Comparison of ENCODE assay signal across 21 cellular contexts in the genomic region with DNA sequence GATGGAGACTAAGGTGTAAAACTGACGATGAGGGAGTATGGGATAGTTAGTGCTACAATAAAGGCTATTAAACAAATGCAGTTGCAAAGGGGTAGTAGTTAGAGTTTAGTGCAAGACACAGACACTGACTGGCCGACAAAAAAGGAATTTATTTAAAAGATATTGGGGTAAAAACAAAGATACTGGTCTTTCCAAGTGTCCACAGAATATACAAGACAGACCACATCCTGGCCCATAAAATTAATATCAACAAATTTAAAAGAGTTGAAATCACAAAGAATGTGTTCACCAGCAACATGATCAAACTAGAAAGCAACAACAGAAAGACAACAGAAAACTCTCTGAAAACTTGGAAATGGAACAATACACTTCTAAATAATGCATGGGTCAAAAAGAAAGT. TPM values are rescaled to one million over a fixed set of nuclear protein-coding genes. Genes with fewer than 3 reads are reported as not detected.
DNase-seq lines count a peak whose midpoint lies in the region; ATAC-seq, FAIRE-seq and TF ChIP-seq lines count a peak whose summit lies in the region.
"Had no signal": no experiment of that assay in that cellular context is flagged by ENCODE, and none has a peak within 500 bp of the region (broad histone marks: within the 10 kb centered on the region; RNA-seq: fewer than 3 reads in every experiment).

No MANE protein-coding gene starts in this region.

- no peak for ATAC-seq in HG02973 (IDR thresholded peaks at IDR 0.05; ENCODE audit: unreplicated experiment)
- ATAC-seq in GM19455 (IDR thresholded peaks at IDR 0.05; ENCODE audit: unreplicated experiment) = no peak

- H3K4me3 ChIP-seq in astrocyte (ENCODE audit: insufficient read depth, low read depth, low read length) = no peak overlapping the region
- H3K4me3 ChIP-seq in hepatocyte = no peak overlapping the region
- no peak overlapping the region for H3K4me3 ChIP-seq in smooth muscle cell
- H3K4me3 ChIP-seq: coronary artery, left ventricle myocardium inferior, Peyer's patch, prostate gland, thyroid gland had no signal

- H3K27me3 ChIP-seq in astrocyte (ENCODE audit: insufficient read depth, low read length) (no peaks in the 10 kb centered on the region), hepatocyte (no peaks in the 10 kb centered on the region), smooth muscle cell (ENCODE audit: low read depth) (no peaks in the 10 kb centered on the region)
- H3K27me3 ChIP-seq: Peyer's patch, thyroid gland had no signal

- H3K4me1 ChIP-seq in astrocyte (ENCODE audit: insufficient read depth, low read length) = peaks cover 13% of the 10 kb centered on the region
- H3K4me1 ChIP-seq in hepatocyte (ENCODE audit: insufficient read depth) = peaks cover 6% of the 10 kb centered on the region
- H3K4me1 ChIP-seq in smooth muscle cell (ENCODE audit: low read depth) = peaks cover 11% of the 10 kb centered on the region
- H3K4me1 ChIP-seq: prostate gland had no signal

- H3K79me2 ChIP-seq in astrocyte (ENCODE audit: insufficient read depth, low read length) (peaks cover 3% of the 10 kb centered on the region), hepatocyte (peaks cover 3% of the 10 kb centered on the region), smooth muscle cell (ENCODE audit: low read depth) (no peaks in the 10 kb centered on the region)

- H3K36me3 ChIP-seq in astrocyte (ENCODE audit: insufficient read depth, low read length) (peaks cover 2% of the 10 kb centered on the region), hepatocyte (replicated peaks; ENCODE audit: insufficient read depth, low read depth) (no peaks in the 10 kb centered on the region), smooth muscle cell (ENCODE audit: low read depth) (no peaks in the 10 kb centered on the region)
- H3K36me3 ChIP-seq: left ventricle myocardium inferior, Peyer's patch, prostate gland, thyroid gland had no signal

- 78% methylated on average over 2 of the region's 2 CpGs for WGBS in hepatocyte (ENCODE audit: low lambda C conversion rate, missing lambda C conversion rate)
- WGBS in smooth muscle cell (ENCODE audit: low lambda C conversion rate) = 62% methylated on average over 2 of the region's 2 CpGs

- H4K20me1 ChIP-seq in astrocyte (ENCODE audit: insufficient read depth, low read length) (no peaks in the 10 kb centered on the region), hepatocyte (ENCODE audit: insufficient read depth, poor library complexity, severe bottlenecking) (no peaks in the 10 kb centered on the region), smooth muscle cell (ENCODE audit: low read depth) (peaks cover 3% of the 10 kb centered on the region)

- TF ChIP-seq CTCF in astrocyte (IDR thresholded peaks at IDR 0.05; ENCODE audit: insufficient read depth, low read depth, low read length) (no peak), hepatocyte (IDR thresholded peaks at IDR 0.05; ENCODE audit: poor library complexity) (no peak), smooth muscle cell (IDR thresholded peaks at IDR 0.05; ENCODE audit: borderline replicate concordance, insufficient read depth, poor library complexity, severe bottlenecking) (no peak)

- peaks cover 36% of the 10 kb centered on the region for H3K36me3 Mint-ChIP-seq in activated naive CD4-positive, alpha-beta T cell treated with anti-CD3 and anti-CD28 coated beads, Interleukin-2, amount 50 U/mL, for 24 hours
- no peaks in the 10 kb centered on the region for H3K36me3 Mint-ChIP-seq in astrocyte (ENCODE audit: low read depth, unreplicated experiment)

- H3K4me3 Mint-ChIP-seq in activated naive CD4-positive, alpha-beta T cell treated with anti-CD3 and anti-CD28 coated beads, Interleukin-2, amount 50 U/mL, for 24 hours = peak overlapping the region; percentile 66
- no peak overlapping the region for H3K4me3 Mint-ChIP-seq in astrocyte (ENCODE audit: unreplicated experiment)
- H3K4me3 Mint-ChIP-seq: activated naive CD4-positive, alpha-beta T cell treated with anti-CD3 and anti-CD28 coated beads for 36 hours had no signal

- no peak overlapping the region for H2AFZ ChIP-seq in astrocyte (ENCODE audit: low read depth, low read length)
- no peak overlapping the region for H2AFZ ChIP-seq in hepatocyte
- no peak overlapping the region for H2AFZ ChIP-seq in smooth muscle cell (ENCODE audit: low read depth)

- H3K4me1 Mint-ChIP-seq in activated naive CD4-positive, alpha-beta T cell treated with anti-CD3 and anti-CD28 coated beads, Interleukin-2, amount 50 U/mL, for 24 hours = peaks cover 53% of the 10 kb centered on the region
- H3K4me1 Mint-ChIP-seq in astrocyte (ENCODE audit: low read depth, unreplicated experiment) = peaks cover 43% of the 10 kb centered on the region

- peak overlapping the region; percentile 73 for H3K9ac ChIP-seq in astrocyte (ENCODE audit: low read length)
- peak overlapping the region; percentile 32 for H3K9ac ChIP-seq in smooth muscle cell (ENCODE audit: low read depth)

- H3K27ac ChIP-seq in astrocyte (ENCODE audit: low read depth, low read length) (peak overlapping the region; percentile 88), hepatocyte (peak overlapping the region; percentile 28), smooth muscle cell (ENCODE audit: low read depth) (peak overlapping the region; percentile 69)
- H3K27ac ChIP-seq: coronary artery, left ventricle myocardium inferior, thyroid gland had no signal

- no peaks in the 10 kb centered on the region for H3F3A ChIP-seq in smooth muscle cell (ENCODE audit: low read depth)

- no peaks in the 10 kb centered on the region for H3K27me3 Mint-ChIP-seq in activated naive CD4-positive, alpha-beta T cell treated with anti-CD3 and anti-CD28 coated beads, Interleukin-2, amount 50 U/mL, for 24 hours
- H3K27me3 Mint-ChIP-seq in astrocyte (ENCODE audit: low read depth, unreplicated experiment) = no peaks in the 10 kb centered on the region

- H3K9me3 ChIP-seq in astrocyte (ENCODE audit: insufficient read depth, low read depth, low read length) (no peaks in the 10 kb centered on the region), hepatocyte (ENCODE audit: low read depth) (no peaks in the 10 kb centered on the region), smooth muscle cell (replicated peaks; ENCODE audit: low read depth) (no peaks in the 10 kb centered on the region)
- H3K9me3 ChIP-seq: left ventricle myocardium inferior, Peyer's patch, prostate gland, thyroid gland had no signal

- DNase-seq in activated naive CD4-positive, alpha-beta T cell (lab: John Stamatoyannopoulos, UW) = no peak
- DNase-seq in astrocyte (ENCODE audit: low read depth) (no peak), hepatocyte (ENCODE audit: low spot score) (no peak), smooth muscle cell (lab: John Stamatoyannopoulos, UW; ENCODE audit: unreplicated experiment) (no peak), NCI-H2227 (lab: John Stamatoyannopoulos, UW; ENCODE audit: unreplicated experiment) (no peak)
- DNase-seq: activated CD4-positive, alpha-beta T cell treated with anti-CD3 and anti-CD28 coated beads, Interleukin-2, amount 10 ng/mL, durations not matched to agents 24 days and 14 days; activated CD8-positive, alpha-beta memory T cell treated with anti-CD3 and anti-CD28 coated beads, Interleukin-2, amount 50 U/mL, for 48 hours; glutamatergic neuron; left ventricle myocardium inferior; naive B cell; NCI-H1436 treated with DMSO at 0.1 percent for 48 hours; NCI-H82; Peyer's patch; stimulated activated CD4-positive, alpha-beta T cell treated with anti-CD3 and anti-CD28 coated beads, Interleukin-12 subunit alpha, Interleukin-12 subunit beta, amount 100 ng/mL, for 4 hours; thyroid gland had no signal

- H3K9me3 Mint-ChIP-seq in activated naive CD4-positive, alpha-beta T cell treated with anti-CD3 and anti-CD28 coated beads, Interleukin-2, amount 50 U/mL, for 24 hours = no peaks in the 10 kb centered on the region
- H3K9me3 Mint-ChIP-seq in astrocyte (ENCODE audit: unreplicated experiment) = no peaks in the 10 kb centered on the region
- H3K9me3 Mint-ChIP-seq: activated CD4-positive, alpha-beta T cell treated with anti-CD3 and anti-CD28 coated beads, Interleukin-2, amount 10 ng/mL, durations not matched to agents 24 days and 14 days; activated naive CD4-positive, alpha-beta T cell treated with anti-CD3 and anti-CD28 coated beads for 36 hours; naive B cell had no signal

- H3K27ac Mint-ChIP-seq in activated naive CD4-positive, alpha-beta T cell treated with anti-CD3 and anti-CD28 coated beads, Interleukin-2, amount 50 U/mL, for 24 hours = no peak overlapping the region
- H3K27ac Mint-ChIP-seq in astrocyte (ENCODE audit: unreplicated experiment) = no peak overlapping the region
- H3K27ac Mint-ChIP-seq: activated CD4-positive, alpha-beta T cell treated with anti-CD3 and anti-CD28 coated beads, Interleukin-2, amount 10 ng/mL, durations not matched to agents 24 days and 14 days; activated naive CD4-positive, alpha-beta T cell treated with anti-CD3 and anti-CD28 coated beads for 36 hours had no signal

- no peak for FAIRE-seq in astrocyte (lab: Jason Lieb, UNC)

- H3K4me2 ChIP-seq in astrocyte (ENCODE audit: low read length) = peak overlapping the region; percentile 67
- no peak overlapping the region for H3K4me2 ChIP-seq in hepatocyte
- H3K4me2 ChIP-seq in smooth muscle cell = peak overlapping the region; percentile 34

- no peaks in the 10 kb centered on the region for H3K9me2 ChIP-seq in hepatocyte (replicated peaks; ENCODE audit: insufficient read depth)

RNA-seq across cellular contexts. Expression of gene CFDP1, which starts 54.7 kb away (rescaled TPM):
- total RNA-seq in astrocyte (36.9 and 38.7 TPM in 2 replicates), hepatocyte (106 and 116 TPM in 2 replicates), smooth muscle cell (59.0 and 87.3 TPM in 2 replicates)
- polyA plus RNA-seq in hepatocyte (97.1 and 114 TPM in 2 replicates), smooth muscle cell (81.5 and 91.0 TPM in 2 replicates)

Comparison
In these comparisons a context has a peak if more than half of its experiments do, and no peak if none do; other contexts are left out.
1. H3K27ac ChIP-seq: peak in every context shown above with its lines; median percentile 88 in astrocyte; 69 in smooth muscle cell; 28 in hepatocyte.